Comparison of ENCODE assay signal across 9 cellular contexts in genomic region chr19:58562126-58563033, GRCh38. TPM values are rescaled to one million over a fixed set of nuclear protein-coding genes. Genes with fewer than 3 reads are reported as not detected.
A peak's percentile ranks its signal among the peaks of the same experiment; 100 is the strongest.
DNase-seq lines count a peak whose midpoint lies in the region; ATAC-seq, FAIRE-seq and TF ChIP-seq lines count a peak whose summit lies in the region.
"Had no signal": no experiment of that assay in that cellular context is flagged by ENCODE, and none has a peak within 500 bp of the region (broad histone marks: within the 10 kb centered on the region; RNA-seq: fewer than 3 reads in every experiment).

No MANE protein-coding gene starts in this region.

- peak overlapping the region; percentile 34 for H3K4me3 ChIP-seq in BE2C (ENCODE audit: low read depth, low read length)
- H3K4me3 ChIP-seq in Panc1 (ENCODE audit: low read depth in 2 of 2, low read length in 2 of 2), result peak overlapping the region; percentile 3 to 33; a peak in 3 of 4 replicates
- peak overlapping the region; percentile 25 to 55 (median 32) for H3K4me3 ChIP-seq in H1 (ENCODE audit: extremely low read depth in 1 of 4, insufficient read depth in 2 of 4, low read depth in 3 of 4, low read length in 4 of 4)
- H3K4me3 ChIP-seq: lung had no signal

- H3K36me3 ChIP-seq in BE2C (peaks cover 2% of the 10 kb centered on the region; the same call in 1 of the 2 replicates), Panc1 (ENCODE audit: control insufficient read depth, insufficient read depth, low read length) (no peaks in the 10 kb centered on the region), H1 (ENCODE audit: control insufficient read depth in 2 of 4, insufficient read depth in 4 of 4, low read length in 3 of 4) (peaks cover 0 to 3% (median 1%) of the 10 kb centered on the region in 4 experiments; a peak in 2 of 8 replicates)

- TF ChIP-seq RAD21 in H1 (IDR thresholded peaks at IDR 0.05 in 1 of 2, conservative IDR thresholded peaks at IDR 0.05 in 1 of 2; ENCODE audit: low read depth in 2 of 2, low read length in 2 of 2), result no peak

- peak overlapping the region; percentile 52; the same call in 1 of the 2 replicates for H2BK5ac ChIP-seq in H1 (ENCODE audit: low read depth, low read length)

- H3K27me3 Mint-ChIP-seq in naive thymus-derived CD8-positive, alpha-beta T cell, result peaks cover 0 to 2% (median 0%) of the 10 kb centered on the region in 5 donors

- H3K56ac ChIP-seq in H1 (replicated peaks; ENCODE audit: insufficient read length, low read depth, low read length), result no peak overlapping the region

- intact Hi-C loops in Panc1 (cut with micrococcal nuclease; ENCODE audit: unreplicated experiment), result no loop called here

- H3K9me3 ChIP-seq in BE2C (no peaks in the 10 kb centered on the region), Panc1 (ENCODE audit: control insufficient read depth, insufficient read depth, low read depth, low read length) (no peaks in the 10 kb centered on the region), H1 (ENCODE audit: insufficient read depth in 2 of 2, low read depth in 1 of 2, low read length in 1 of 2) (no peaks in the 10 kb centered on the region)

- no peak overlapping the region; the same call in 1 of the 2 replicates for H2BK15ac ChIP-seq in H1 (ENCODE audit: low read length)

- no peak overlapping the region for H3K23ac ChIP-seq in H1 (ENCODE audit: insufficient read length)

- H4K20me1 ChIP-seq in H1 (replicated peaks in 1 of 2; ENCODE audit: control insufficient read depth in 1 of 2, insufficient read depth in 2 of 2, low read length in 2 of 2), result peaks cover 0 to 4% of the 10 kb centered on the region in 2 experiments

- peaks cover 0 to 6% (median 0%) of the 10 kb centered on the region in 3 donors for H3K36me3 Mint-ChIP-seq in naive thymus-derived CD8-positive, alpha-beta T cell

- H2BK20ac ChIP-seq in H1 (ENCODE audit: low read length), result 0 out of 2 replicates have a peak overlapping the region, but pooled peaks have one; percentile 61

- no peak for TF ChIP-seq CTCF in BE2C (IDR thresholded peaks at IDR 0.05; ENCODE audit: low read depth, low read length)
- TF ChIP-seq CTCF in Panc1 (IDR thresholded peaks at IDR 0.05), result no peak
- no peak for TF ChIP-seq CTCF in H1 (IDR thresholded peaks at IDR 0.05; ENCODE audit: control extremely low read depth in 1 of 3, insufficient read depth in 1 of 3, low read depth in 1 of 3, low read length in 3 of 3)
- TF ChIP-seq CTCF in GM10248 (IDR thresholded peaks at IDR 0.05; ENCODE audit: control extremely low read depth, extremely low read depth, low read depth, missing control alignments), result no peak

- H3K9me3 Mint-ChIP-seq in naive thymus-derived CD8-positive, alpha-beta T cell, result no peaks in the 10 kb centered on the region

- H2AK5ac ChIP-seq in H1 (ENCODE audit: low read depth, low read length), result peak overlapping the region; percentile 84; the same call in 1 of the 2 replicates

- FAIRE-seq in H1 (lab: Jason Lieb, UNC), result no peak

- H4K8ac ChIP-seq in H1 (ENCODE audit: extremely low read depth, insufficient read depth, low read length), result peak overlapping the region; percentile 52; the same call in 1 of the 2 replicates

- CTCF ChIA-PET in Panc1 (lab: Charles Lee) (no interaction called here), H1 (lab: Charles Lee; ENCODE audit: partially characterized antibody) (interaction anchor here (1.1 to 7.3 kb wide), 6 partner anchors 10 to 48 kb away, joined by 3 to 35 read pairs (median 4); partner anchors contain the start of gene ZBTB45), GM10248 (lab: Yijun Ruan, JAX) (interaction anchor here (1.4 to 4.7 kb wide), 3 partner anchors 19 to 48 kb away, joined by 3 to 25 read pairs (median 9); partner anchors contain the start of gene ZBTB45)

- H3K27ac Mint-ChIP-seq in naive thymus-derived CD8-positive, alpha-beta T cell, result peak overlapping the region; percentile 67 to 100 (median 84)

- H2AFZ ChIP-seq in H1 (ENCODE audit: low read length), result no peak overlapping the region

- H4K91ac ChIP-seq in H1 (replicated peaks; ENCODE audit: insufficient read length, low read length), result peak overlapping the region; percentile 77

- H3K27ac ChIP-seq in Panc1 (ENCODE audit: low read length) (no peak overlapping the region), H1 (ENCODE audit: low read depth, low read length) (no peak overlapping the region)

- WGBS in H1 (ENCODE audit: extremely low coverage in 1 of 2, insufficient coverage in 1 of 2, insufficient read length in 1 of 2, insufficient replicate concordance in 2 of 2, low coverage in 1 of 2, low lambda C conversion rate in 2 of 2, missing lambda C conversion rate in 1 of 2), 2 experiments, result 65% methylated on average over 76 of the region's 107 CpGs; no CpG with 5 or more reads in 1 of the 2 experiments

- peak in 1 of 2 experiments; percentile 48; a peak in 1 of 3 replicates for TF ChIP-seq POLR2A in H1 (IDR thresholded peaks at IDR 0.05; ENCODE audit: control extremely low read depth in 1 of 2, low read depth in 2 of 2, low read length in 2 of 2)

- in situ Hi-C loops in Panc1 (cut with HindIII; ENCODE audit: low pct_unique_long_range_greater_than_20kb, low sequenced_read_pairs), result no loop called here

- peak overlapping the region; percentile 69 to 86 for H3K4me2 ChIP-seq in H1 (ENCODE audit: insufficient read depth in 1 of 2, low read depth in 2 of 2, low read length in 2 of 2)

- H4K5ac ChIP-seq in H1 (ENCODE audit: insufficient read length, low read depth, low read length), result no peak overlapping the region

- peak overlapping the region in 3 of 4 experiments; percentile 42 to 45 (median 42); a peak in 6 of 7 replicates for H3K9ac ChIP-seq in H1 (replicated peaks in 1 of 4; ENCODE audit: extremely low read depth in 1 of 4, low read depth in 3 of 4, low read length in 3 of 4)

- H3K4me1 Mint-ChIP-seq in naive thymus-derived CD8-positive, alpha-beta T cell, result peaks cover 21 to 57% (median 57%) of the 10 kb centered on the region in 4 donors

- ATAC-seq in Panc1, result no peak
- ATAC-seq in naive thymus-derived CD8-positive, alpha-beta T cell, result peak in 1 of 2 donors; percentile 5

- no peaks in the 10 kb centered on the region; the same call in 1 of the 2 replicates for H3K79me1 ChIP-seq in H1 (ENCODE audit: low read depth, low read length)

- peaks cover 23% of the 10 kb centered on the region for H3K23me2 ChIP-seq in H1 (ENCODE audit: low read depth, low read length)

- no peak overlapping the region for H2BK120ac ChIP-seq in H1 (replicated peaks; ENCODE audit: low read depth, low read length)

- peak overlapping the region; percentile 79 to 99 (median 93) for H3K4me3 Mint-ChIP-seq in naive thymus-derived CD8-positive, alpha-beta T cell

- H3K4me1 ChIP-seq in BE2C, result peaks cover 9% of the 10 kb centered on the region
- H3K4me1 ChIP-seq in Panc1 (ENCODE audit: control insufficient read depth, insufficient read depth, low read length), result peaks cover 12% of the 10 kb centered on the region
- H3K4me1 ChIP-seq in H1 (replicated peaks in 1 of 4; ENCODE audit: control insufficient read depth in 3 of 4, insufficient read depth in 4 of 4, low read length in 3 of 4), result peaks cover 0 to 29% (median 12%) of the 10 kb centered on the region in 4 experiments; a peak in 6 of 7 replicates

- H3K79me2 ChIP-seq in H1 (ENCODE audit: control insufficient read depth in 1 of 2, insufficient read depth in 2 of 2, low read length in 2 of 2), result peaks cover 3 to 7% of the 10 kb centered on the region in 2 experiments

- no peak for TF ChIP-seq EP300 in H1 (IDR thresholded peaks at IDR 0.05; ENCODE audit: borderline replicate concordance in 1 of 2, low read depth in 2 of 2, low read length in 2 of 2)

- H3K14ac ChIP-seq in H1 (ENCODE audit: insufficient read length), result no peak overlapping the region

- peak; percentile 51 for DNase-seq in BE2C
- DNase-seq in Panc1 (ENCODE audit: low read depth, low spot score), result no peak
- no peak for DNase-seq in H1 (ENCODE audit: low read depth in 1 of 2, low spot score in 2 of 2)
- peak in 5 of 10 donors; percentile 33 to 69 (median 42) for DNase-seq in naive thymus-derived CD8-positive, alpha-beta T cell
- DNase-seq in superior temporal gyrus (ENCODE audit: extremely low spot score), result no peak
- no peak for DNase-seq in DMS114 treated with DMSO at 0.1 percent for 48 hours (lab: John Stamatoyannopoulos, UW; ENCODE audit: unreplicated experiment)
- DNase-seq in GM10248 (ENCODE audit: extremely low spot score), result no peak
- no peak for DNase-seq in GDM1 (lab: John Stamatoyannopoulos, UW)

- peak overlapping the region; percentile 71 for H3K18ac ChIP-seq in H1 (ENCODE audit: extremely low read depth, low read length)

- no TSS peak for BruUV-seq in Panc1 (replicated peaks; lab: Mats Ljungman, UMichigan)

- POLR2A ChIA-PET in Panc1 (lab: Charles Lee), result no interaction called here
- POLR2A ChIA-PET in H1 (lab: Charles Lee; ENCODE audit: partially characterized antibody), result interaction anchor here (0.5 to 17.2 kb wide), 9 partner anchors 8 to 57 kb away, joined by 3 to 434 read pairs (median 4); partner anchors contain the start of genes CHMP2A, MZF1, SLC27A5 and TRIM28
- POLR2A ChIA-PET in naive thymus-derived CD8-positive, alpha-beta T cell (lab: Charles Lee), result interaction anchor here (0.6 to 9.1 kb wide), 13 partner anchors 9 to 379 kb away, joined by 3 to 91 read pairs (median 5); partner anchors contain the start of genes CHMP2A, MZF1, TRIM28 and ZBTB45
- POLR2A ChIA-PET in GM10248 (lab: Yijun Ruan, JAX), result interaction anchor here (0.6 to 0.8 kb wide), 3 partner anchors 12 to 206 kb away, joined by 3 to 5 read pairs (median 4); no protein-coding TSS in a partner anchor

- H2BK12ac ChIP-seq in H1 (ENCODE audit: low read depth, low read length), result peak overlapping the region; percentile 75; the same call in 1 of the 2 replicates

- peak overlapping the region; percentile 94 for H3K4ac ChIP-seq in H1 (replicated peaks; ENCODE audit: insufficient read length, low read depth, low read length)

- H3K27me3 ChIP-seq in BE2C (peaks cover 4% of the 10 kb centered on the region; the same call in 1 of the 2 replicates), Panc1 (ENCODE audit: control insufficient read depth, insufficient read depth, low read length) (no peaks in the 10 kb centered on the region), H1 (replicated peaks in 1 of 4; ENCODE audit: control insufficient read depth in 3 of 4, extremely low read depth in 1 of 4, insufficient read depth in 3 of 4, low read length in 3 of 4) (peaks cover 0 to 16% (median 6%) of the 10 kb centered on the region in 4 experiments; a peak in 4 of 7 replicates)

RNA-seq across cellular contexts. Expression of gene UBE2M, which starts 4.0 kb away (rescaled TPM):
- polyA plus RNA-seq in BE2C (2012; ENCODE audit: insufficient read depth, insufficient read length, low read depth), result 219 TPM
- total RNA-seq in Panc1 (2021; ENCODE audit: unreplicated experiment), result 189 TPM
- polyA plus RNA-seq in Panc1 (2012; ENCODE audit: insufficient read length), result 306 TPM
- total RNA-seq in H1 (2021; fragmentation: NEBNext Ultra II Directional; extraction: Animal tissue kit (Norgen Biotek cat#: 25700)), result 114 and 119 TPM in 2 replicates
- 91.8 and 93.8 TPM in 2 replicates for polyA plus RNA-seq in H1 (2011; rRNA removed)
- polyA plus RNA-seq in H1 (2011; cell fraction: cytosol; rRNA removed), result 82.4 TPM
- 91.5 TPM for polyA plus RNA-seq in H1 (2011; cell fraction: nucleus; rRNA removed)
- polyA plus RNA-seq in H1 (2012, experiment 1 of 2), result 95.9 to 118 TPM (median 107 TPM) in 4 replicates
- 85.0 TPM for polyA plus RNA-seq in H1 (2012, experiment 2 of 2)
- 86.6 TPM for polyA plus RNA-seq in H1 (2013, experiment 1 of 2)
- polyA plus RNA-seq in H1 (2013, experiment 2 of 2), result 85.7 TPM
- 67.7 and 82.2 TPM in 2 replicates for polyA minus RNA-seq in H1 (2011; rRNA and poly(A)+ RNA removed)
- polyA minus RNA-seq in H1 (2011; cell fraction: cytosol; rRNA and poly(A)+ RNA removed), result 50.6 TPM
- 69.7 TPM for polyA minus RNA-seq in H1 (2011; cell fraction: nucleus; rRNA and poly(A)+ RNA removed)
- total RNA-seq in naive thymus-derived CD8-positive, alpha-beta T cell, result 10 to 100 TPM; 48.5 to 51.2 TPM
- polyA plus RNA-seq in naive thymus-derived CD8-positive, alpha-beta T cell, result 10 to 100 TPM; 10.4 to 20.5 (median 18.0) TPM

RNA-seq across cellular contexts. Expression of gene CHMP2A, which starts 7.5 kb away (rescaled TPM):
- polyA plus RNA-seq in BE2C (2012; ENCODE audit: insufficient read depth, insufficient read length, low read depth), result 355 TPM
- total RNA-seq in Panc1 (2021; ENCODE audit: unreplicated experiment), result 191 TPM
- 381 TPM for polyA plus RNA-seq in Panc1 (2012; ENCODE audit: insufficient read length)
- 70.0 and 75.8 TPM in 2 replicates for total RNA-seq in H1 (2021; fragmentation: NEBNext Ultra II Directional; extraction: Animal tissue kit (Norgen Biotek cat#: 25700))
- 115 and 132 TPM in 2 replicates for polyA plus RNA-seq in H1 (2011; rRNA removed)
- 180 TPM for polyA plus RNA-seq in H1 (2011; cell fraction: cytosol; rRNA removed)
- polyA plus RNA-seq in H1 (2011; cell fraction: nucleus; rRNA removed), result 98.9 TPM
- 105 to 150 TPM (median 138 TPM) in 4 replicates for polyA plus RNA-seq in H1 (2012, experiment 1 of 2)
- polyA plus RNA-seq in H1 (2012, experiment 2 of 2), result 99.5 TPM
- 83.2 TPM for polyA plus RNA-seq in H1 (2013, experiment 1 of 2)
- polyA plus RNA-seq in H1 (2013, experiment 2 of 2), result 87.1 TPM
- 83.8 and 85.2 TPM in 2 replicates for polyA minus RNA-seq in H1 (2011; rRNA and poly(A)+ RNA removed)
- 70.9 TPM for polyA minus RNA-seq in H1 (2011; cell fraction: cytosol; rRNA and poly(A)+ RNA removed)
- 34.6 TPM for polyA minus RNA-seq in H1 (2011; cell fraction: nucleus; rRNA and poly(A)+ RNA removed)
- total RNA-seq in naive thymus-derived CD8-positive, alpha-beta T cell, result 10 to 100 TPM; 59.2 to 60.0 TPM
- polyA plus RNA-seq in naive thymus-derived CD8-positive, alpha-beta T cell, result 100 to 1,000 TPM; 135 to 154 (median 144) TPM

RNA-seq across cellular contexts. Expression of gene MZF1, which starts 10.8 kb away (rescaled TPM):
- polyA plus RNA-seq in BE2C (2012; ENCODE audit: insufficient read depth, insufficient read length, low read depth), result 49.9 TPM
- total RNA-seq in Panc1 (2021; ENCODE audit: unreplicated experiment), result 25.9 TPM
- polyA plus RNA-seq in Panc1 (2012; ENCODE audit: insufficient read length), result 26.0 TPM
- total RNA-seq in H1 (2021; fragmentation: NEBNext Ultra II Directional; extraction: Animal tissue kit (Norgen Biotek cat#: 25700)), result 15.2 and 15.5 TPM in 2 replicates
- polyA plus RNA-seq in H1 (2011; rRNA removed), result 25.0 and 38.0 TPM in 2 replicates
- polyA plus RNA-seq in H1 (2011; cell fraction: cytosol; rRNA removed), result 32.4 TPM
- 116 TPM for polyA plus RNA-seq in H1 (2011; cell fraction: nucleus; rRNA removed)
- polyA plus RNA-seq in H1 (2012, experiment 1 of 2), result 14.1 to 20.3 TPM (median 17.2 TPM) in 4 replicates
- 11.9 TPM for polyA plus RNA-seq in H1 (2012, experiment 2 of 2)
- polyA plus RNA-seq in H1 (2013, experiment 1 of 2), result 12.7 TPM
- polyA plus RNA-seq in H1 (2013, experiment 2 of 2), result 9.5 TPM
- polyA minus RNA-seq in H1 (2011; rRNA and poly(A)+ RNA removed), result 10.4 and 16.7 TPM in 2 replicates
- polyA minus RNA-seq in H1 (2011; cell fraction: cytosol; rRNA and poly(A)+ RNA removed), result 14.9 TPM
- 23.9 TPM for polyA minus RNA-seq in H1 (2011; cell fraction: nucleus; rRNA and poly(A)+ RNA removed)
- 10 to 100 TPM; 49.1 to 53.2 TPM for total RNA-seq in naive thymus-derived CD8-positive, alpha-beta T cell
- 10 to 100 TPM in 2 of 3 donors, 1 to 10 TPM in 1; 9.1 to 12.7 (median 11.7) TPM for polyA plus RNA-seq in naive thymus-derived CD8-positive, alpha-beta T cell

RNA-seq across cellular contexts. Expression of gene TRIM28, which starts 18.5 kb away (rescaled TPM):
- polyA plus RNA-seq in BE2C (2012; ENCODE audit: insufficient read depth, insufficient read length, low read depth), result 511 TPM
- 767 TPM for total RNA-seq in Panc1 (2021; ENCODE audit: unreplicated experiment)
- polyA plus RNA-seq in Panc1 (2012; ENCODE audit: insufficient read length), result 1,302 TPM
- 1,398 and 1,433 TPM in 2 replicates for total RNA-seq in H1 (2021; fragmentation: NEBNext Ultra II Directional; extraction: Animal tissue kit (Norgen Biotek cat#: 25700))
- polyA plus RNA-seq in H1 (2011; rRNA removed), result 1,442 and 2,243 TPM in 2 replicates
- polyA plus RNA-seq in H1 (2011; cell fraction: cytosol; rRNA removed), result 1,009 TPM
- polyA plus RNA-seq in H1 (2011; cell fraction: nucleus; rRNA removed), result 3,768 TPM
- 1,824 to 2,237 TPM (median 2,041 TPM) in 4 replicates for polyA plus RNA-seq in H1 (2012, experiment 1 of 2)
- polyA plus RNA-seq in H1 (2012, experiment 2 of 2), result 2,033 TPM
- 913 TPM for polyA plus RNA-seq in H1 (2013, experiment 1 of 2)
- polyA plus RNA-seq in H1 (2013, experiment 2 of 2), result 805 TPM
- polyA minus RNA-seq in H1 (2011; rRNA and poly(A)+ RNA removed), result 3,393 and 4,202 TPM in 2 replicates
- polyA minus RNA-seq in H1 (2011; cell fraction: cytosol; rRNA and poly(A)+ RNA removed), result 1,842 TPM
- polyA minus RNA-seq in H1 (2011; cell fraction: nucleus; rRNA and poly(A)+ RNA removed), result 1,128 TPM
- 100 to 1,000 TPM; 429 to 434 TPM for total RNA-seq in naive thymus-derived CD8-positive, alpha-beta T cell
- 100 to 1,000 TPM in 1 of 3 donors, 10 to 100 TPM in 2; 55.7 to 114 (median 62.7) TPM for polyA plus RNA-seq in naive thymus-derived CD8-positive, alpha-beta T cell

RNA-seq across cellular contexts. Expression of gene ZBTB45, which starts 42.8 kb away (rescaled TPM):
- polyA plus RNA-seq in BE2C (2012; ENCODE audit: insufficient read depth, insufficient read length, low read depth), result 31.4 TPM
- total RNA-seq in Panc1 (2021; ENCODE audit: unreplicated experiment), result 24.7 TPM
- 33.6 TPM for polyA plus RNA-seq in Panc1 (2012; ENCODE audit: insufficient read length)
- 16.9 and 17.3 TPM in 2 replicates for total RNA-seq in H1 (2021; fragmentation: NEBNext Ultra II Directional; extraction: Animal tissue kit (Norgen Biotek cat#: 25700))
- polyA plus RNA-seq in H1 (2011; rRNA removed), result 17.2 and 31.4 TPM in 2 replicates
- 10.8 TPM for polyA plus RNA-seq in H1 (2011; cell fraction: cytosol; rRNA removed)
- polyA plus RNA-seq in H1 (2011; cell fraction: nucleus; rRNA removed), result 18.7 TPM
- 8.9 to 18.6 TPM (median 17.5 TPM) in 4 replicates for polyA plus RNA-seq in H1 (2012, experiment 1 of 2)
- polyA plus RNA-seq in H1 (2012, experiment 2 of 2), result 13.2 TPM
- 12.5 TPM for polyA plus RNA-seq in H1 (2013, experiment 1 of 2)
- 13.1 TPM for polyA plus RNA-seq in H1 (2013, experiment 2 of 2)
- 5.0 and 5.1 TPM in 2 replicates for polyA minus RNA-seq in H1 (2011; rRNA and poly(A)+ RNA removed)
- polyA minus RNA-seq in H1 (2011; cell fraction: cytosol; rRNA and poly(A)+ RNA removed), result 10.1 TPM
- polyA minus RNA-seq in H1 (2011; cell fraction: nucleus; rRNA and poly(A)+ RNA removed), result 18.1 TPM
- total RNA-seq in naive thymus-derived CD8-positive, alpha-beta T cell, result 10 to 100 TPM; 21.3 to 23.0 TPM
- polyA plus RNA-seq in naive thymus-derived CD8-positive, alpha-beta T cell, result 1 to 10 TPM; 2.8 to 5.3 (median 3.5) TPM
